In genomic region chr20:1427457-1428054, GRCh38 we compare ENCODE assay signal across 9 cellular contexts. TPM values are rescaled to one million over a fixed set of nuclear protein-coding genes. Genes with fewer than 3 reads are reported as not detected.
A peak's percentile ranks its signal among the peaks of the same experiment; 100 is the strongest.
DNase-seq lines count a peak whose midpoint lies in the region; FAIRE-seq and TF ChIP-seq lines count a peak whose summit lies in the region.
"Had no signal": no experiment of that assay in that cellular context is flagged by ENCODE, and none has a peak within 500 bp of the region (broad histone marks: within the 10 kb centered on the region; RNA-seq: fewer than 3 reads in every experiment).

No MANE protein-coding gene starts in this region.

- TF ChIP-seq CTCF in HFFc6 (IDR thresholded peaks at IDR 0.05) (peak; percentile 13; the same call in 1 of the 2 replicates), H1 (IDR thresholded peaks at IDR 0.05; ENCODE audit: control extremely low read depth in 1 of 3, insufficient read depth in 1 of 3, low read depth in 1 of 3, low read length in 3 of 3) (no peak; a peak in 1 of 4 replicates), retinal pigment epithelial cell (conservative IDR thresholded peaks at IDR 0.05; ENCODE audit: low read depth, low read length) (peak; percentile 16)

- H3K4me3 ChIP-seq in H1 (ENCODE audit: extremely low read depth in 1 of 4, insufficient read depth in 2 of 4, low read depth in 3 of 4, low read length in 4 of 4) (peak overlapping the region in 1 of 4 experiments; percentile 23; a peak in 1 of 8 replicates), retinal pigment epithelial cell (ENCODE audit: low read length) (no peak overlapping the region)
- H3K4me3 ChIP-seq: gastroesophageal sphincter had no signal

- peak overlapping the region; percentile 20; the same call in 1 of the 2 replicates for H2BK12ac ChIP-seq in H1 (ENCODE audit: low read depth, low read length)

- H3K4ac ChIP-seq in H1 (replicated peaks; ENCODE audit: insufficient read length, low read depth, low read length), result no peak overlapping the region

- no peak; a peak in 1 of 4 replicates for TF ChIP-seq RAD21 in H1 (IDR thresholded peaks at IDR 0.05 in 1 of 2, conservative IDR thresholded peaks at IDR 0.05 in 1 of 2; ENCODE audit: low read depth in 2 of 2, low read length in 2 of 2)

- H3K4me1 Mint-ChIP-seq in HFFc6 (ENCODE audit: low read depth), result peaks cover 37% of the 10 kb centered on the region
- no peaks in the 10 kb centered on the region for H3K4me1 Mint-ChIP-seq in immature natural killer cell

- peak; percentile 70 for FAIRE-seq in H1 (lab: Jason Lieb, UNC)

- no peak overlapping the region for H2BK15ac ChIP-seq in H1 (ENCODE audit: low read length)

- H3K79me2 ChIP-seq in H1 (ENCODE audit: control insufficient read depth in 1 of 2, insufficient read depth in 2 of 2, low read length in 2 of 2), result no peaks in the 10 kb centered on the region

- H3K9ac ChIP-seq in H1 (replicated peaks in 1 of 4; ENCODE audit: extremely low read depth in 1 of 4, low read depth in 3 of 4, low read length in 3 of 4), result no peak overlapping the region

- peaks cover 7 to 21% (median 12%) of the 10 kb centered on the region in 4 experiments; a peak in 6 of 7 replicates for H3K4me1 ChIP-seq in H1 (replicated peaks in 1 of 4; ENCODE audit: control insufficient read depth in 3 of 4, insufficient read depth in 4 of 4, low read length in 3 of 4)
- H3K4me1 ChIP-seq: gastroesophageal sphincter had no signal

- POLR2A ChIA-PET in H1 (lab: Charles Lee; ENCODE audit: partially characterized antibody), result interaction anchor here (0.8 to 3.4 kb wide), 5 partner anchors 8 to 106 kb away, joined by 3 to 13 read pairs (median 3); no protein-coding TSS in a partner anchor

- H4K20me1 ChIP-seq in H1 (replicated peaks in 1 of 2; ENCODE audit: control insufficient read depth in 1 of 2, insufficient read depth in 2 of 2, low read length in 2 of 2), result no peaks in the 10 kb centered on the region

- H3K4me3 Mint-ChIP-seq in HFFc6, result no peak overlapping the region
- H3K4me3 Mint-ChIP-seq in immature natural killer cell, result no peak overlapping the region

- peak overlapping the region; percentile 3 to 50; a peak in 2 of 4 replicates for H3K4me2 ChIP-seq in H1 (ENCODE audit: insufficient read depth in 1 of 2, low read depth in 2 of 2, low read length in 2 of 2)

- DNase-seq in HFFc6 (peak; percentile 15), NCI-H2196 treated with DMSO at 0.1 percent for 48 hours (lab: John Stamatoyannopoulos, UW; ENCODE audit: unreplicated experiment) (peak; percentile 80), H1 (ENCODE audit: low read depth in 1 of 2, low spot score in 2 of 2) (peak; percentile 46 to 62), retinal pigment epithelial cell (ENCODE audit: low read depth) (no peak), NCI-H446 (lab: John Stamatoyannopoulos, UW) (no peak), immature natural killer cell (no peak)
- DNase-seq in stimulated activated CD4-positive, alpha-beta T cell treated with anti-CD3 and anti-CD28 coated beads, Interleukin-12 subunit alpha, Interleukin-12 subunit beta, amount 100 ng/mL, for 4 hours, result no peak

- H3K27me3 Mint-ChIP-seq in HFFc6 (ENCODE audit: insufficient read depth) (0 out of 2 replicates have a peak, but pooled peaks cover 2% of the 10 kb centered on the region), immature natural killer cell (ENCODE audit: low read depth in 3 of 3) (peaks cover 29 to 52% (median 35%) of the 10 kb centered on the region in 3 donors)

- TF ChIP-seq EP300 in H1 (IDR thresholded peaks at IDR 0.05; ENCODE audit: borderline replicate concordance in 1 of 2, low read depth in 2 of 2, low read length in 2 of 2), result peak in 1 of 2 experiments; percentile 80; a peak in 1 of 3 replicates

- no peaks in the 10 kb centered on the region for H3K36me3 ChIP-seq in H1 (ENCODE audit: control insufficient read depth in 2 of 4, insufficient read depth in 4 of 4, low read length in 3 of 4)
- H3K36me3 ChIP-seq: gastroesophageal sphincter, neutrophil had no signal

- H2BK20ac ChIP-seq in H1 (ENCODE audit: low read length), result peak overlapping the region; percentile 73; the same call in 1 of the 2 replicates

- no peak overlapping the region for H2AFZ ChIP-seq in H1 (ENCODE audit: low read length)

- 16% methylated on average over 3 of the region's 3 CpGs; no CpG with 5 or more reads in 1 of the 2 experiments for whole genome bisulfite sequencing in H1 (ENCODE audit: extremely low coverage in 1 of 2, insufficient coverage in 1 of 2, insufficient read length in 1 of 2, insufficient replicate concordance in 2 of 2, low coverage in 1 of 2, low lambda C conversion rate in 2 of 2, missing lambda C conversion rate in 1 of 2), 2 experiments

- H4K91ac ChIP-seq in H1 (replicated peaks; ENCODE audit: insufficient read length, low read length), result peak overlapping the region; percentile 85

- no peak overlapping the region for H3K23ac ChIP-seq in H1 (ENCODE audit: insufficient read length)

- H2BK5ac ChIP-seq in H1 (ENCODE audit: low read depth, low read length), result peak overlapping the region; percentile 89; the same call in 1 of the 2 replicates

- H3K27ac ChIP-seq in H1 (ENCODE audit: low read depth, low read length), result peak overlapping the region; percentile 79
- H3K27ac ChIP-seq: gastroesophageal sphincter, neutrophil had no signal

- no peak overlapping the region for H4K8ac ChIP-seq in H1 (ENCODE audit: extremely low read depth, insufficient read depth, low read length)

- TF ChIP-seq POLR2A in H1 (IDR thresholded peaks at IDR 0.05; ENCODE audit: control extremely low read depth in 1 of 2, low read depth in 2 of 2, low read length in 2 of 2), result 0 out of 3 replicates have a peak, but pooled peaks of 1 of the 2 experiments have one; percentile 19

- no peaks in the 10 kb centered on the region for H3K23me2 ChIP-seq in H1 (ENCODE audit: low read depth, low read length)

- no peak overlapping the region for H3K14ac ChIP-seq in H1 (ENCODE audit: insufficient read length)

- CTCF ChIA-PET in H1 (lab: Charles Lee; ENCODE audit: partially characterized antibody), result interaction anchor here (1.0 to 9.0 kb wide), 10 partner anchors 10 to 122 kb away, joined by 3 to 139 read pairs (median 4); partner anchors contain the start of gene FKBP1A

- peaks cover 0 to 9% of the 10 kb centered on the region in 2 experiments; a peak in 2 of 4 replicates for H3K9me3 ChIP-seq in H1 (ENCODE audit: insufficient read depth in 2 of 2, low read depth in 1 of 2, low read length in 1 of 2)
- H3K9me3 ChIP-seq: gastroesophageal sphincter, neutrophil had no signal

- H3K56ac ChIP-seq in H1 (replicated peaks; ENCODE audit: insufficient read length, low read depth, low read length), result no peak overlapping the region

- peak overlapping the region; percentile 8 for H4K5ac ChIP-seq in H1 (ENCODE audit: insufficient read length, low read depth, low read length)

- no peak overlapping the region for H3K27ac Mint-ChIP-seq in HFFc6
- no peak overlapping the region for H3K27ac Mint-ChIP-seq in immature natural killer cell

- H2BK120ac ChIP-seq in H1 (replicated peaks; ENCODE audit: low read depth, low read length), result peak overlapping the region; percentile 7

- no peaks in the 10 kb centered on the region for H3K27me3 ChIP-seq in H1 (replicated peaks in 1 of 4; ENCODE audit: control insufficient read depth in 3 of 4, extremely low read depth in 1 of 4, insufficient read depth in 3 of 4, low read length in 3 of 4)
- H3K27me3 ChIP-seq: neutrophil had no signal

- H3K18ac ChIP-seq in H1 (ENCODE audit: extremely low read depth, low read length), result peak overlapping the region; percentile 17; the same call in 1 of the 2 replicates

- 0 out of 2 replicates have a peak overlapping the region, but pooled peaks have one; percentile 2 for H2AK5ac ChIP-seq in H1 (ENCODE audit: low read depth, low read length)

- H3K36me3 Mint-ChIP-seq in HFFc6 (ENCODE audit: low read depth) (peaks cover 4% of the 10 kb centered on the region), immature natural killer cell (no peaks in the 10 kb centered on the region)

- H3K9me3 Mint-ChIP-seq in HFFc6 (no peaks in the 10 kb centered on the region), immature natural killer cell (no peaks in the 10 kb centered on the region)

- no peaks in the 10 kb centered on the region for H3K79me1 ChIP-seq in H1 (ENCODE audit: low read depth, low read length)

TF ChIP-seq in H1, 55 proteins besides CTCF, POLR2A, EP300 and RAD21 (continues in another document):
- TF ChIP-seq CTBP2 (IDR thresholded peaks at IDR 0.05; ENCODE audit: borderline replicate concordance, insufficient read depth, insufficient read length, low read length) (peak; percentile 99), ASH2L (IDR thresholded peaks at IDR 0.05; ENCODE audit: low read length) (peak; percentile 13)

RNA-seq across cellular contexts. Expression of gene FKBP1A, which starts 34.7 kb away (rescaled TPM):
- total RNA-seq in HFFc6 (2021; fragmentation: NEBNext Ultra II Directional; extraction: Animal tissue kit (Norgen Biotek cat#: 25700)), result 100 to 1,000 TPM; 437 to 543 (median 491) TPM
- total RNA-seq in H1 (2021; fragmentation: NEBNext Ultra II Directional; extraction: Animal tissue kit (Norgen Biotek cat#: 25700)), result 243 and 250 TPM in 2 replicates
- 583 and 685 TPM in 2 replicates for polyA plus RNA-seq in H1 (2011; rRNA removed)
- 454 TPM for polyA plus RNA-seq in H1 (2011; cell fraction: cytosol; rRNA removed)
- polyA plus RNA-seq in H1 (2011; cell fraction: nucleus; rRNA removed), result 218 TPM
- polyA plus RNA-seq in H1 (2012, experiment 1 of 2), result 324 to 404 TPM (median 351 TPM) in 4 replicates
- 485 TPM for polyA plus RNA-seq in H1 (2012, experiment 2 of 2)
- polyA plus RNA-seq in H1 (2013, experiment 1 of 2), result 192 TPM
- 207 TPM for polyA plus RNA-seq in H1 (2013, experiment 2 of 2)
- 384 and 553 TPM in 2 replicates for polyA minus RNA-seq in H1 (2011; rRNA and poly(A)+ RNA removed)
- polyA minus RNA-seq in H1 (2011; cell fraction: cytosol; rRNA and poly(A)+ RNA removed), result 108 TPM
- polyA minus RNA-seq in H1 (2011; cell fraction: nucleus; rRNA and poly(A)+ RNA removed), result 113 TPM
- polyA plus RNA-seq in immature natural killer cell, result 10 to 100 TPM; 45.1 to 70.7 (median 47.5) TPM

RNA-seq across cellular contexts. Expression of gene NSFL1C, which starts 39.1 kb away (rescaled TPM):
- total RNA-seq in HFFc6 (2021; fragmentation: NEBNext Ultra II Directional; extraction: Animal tissue kit (Norgen Biotek cat#: 25700)), result 100 to 1,000 TPM in 3 of 6 experiments, 10 to 100 TPM in 3; 85.4 to 125 (median 103) TPM
- 87.4 and 98.0 TPM in 2 replicates for total RNA-seq in H1 (2021; fragmentation: NEBNext Ultra II Directional; extraction: Animal tissue kit (Norgen Biotek cat#: 25700))
- polyA plus RNA-seq in H1 (2011; rRNA removed) (21.6 and 21.8 TPM in 2 replicates), immature natural killer cell (10 to 100 TPM; 75.1 to 97.5 (median 78.2) TPM)
- 28.1 TPM for polyA plus RNA-seq in H1 (2011; cell fraction: cytosol; rRNA removed)
- 35.8 TPM for polyA plus RNA-seq in H1 (2011; cell fraction: nucleus; rRNA removed)
- 74.4 to 88.7 TPM (median 80.8 TPM) in 4 replicates for polyA plus RNA-seq in H1 (2012, experiment 1 of 2)
- polyA plus RNA-seq in H1 (2012, experiment 2 of 2), result 54.0 TPM
- polyA plus RNA-seq in H1 (2013, experiment 1 of 2), result 57.0 TPM
- 53.8 TPM for polyA plus RNA-seq in H1 (2013, experiment 2 of 2)
- 16.2 and 17.2 TPM in 2 replicates for polyA minus RNA-seq in H1 (2011; rRNA and poly(A)+ RNA removed)
- 9.6 TPM for polyA minus RNA-seq in H1 (2011; cell fraction: cytosol; rRNA and poly(A)+ RNA removed)
- 47.7 TPM for polyA minus RNA-seq in H1 (2011; cell fraction: nucleus; rRNA and poly(A)+ RNA removed)

Comparison
In these comparisons a context has a peak if more than half of its experiments do, and no peak if none do; other contexts are left out.
1. DNase-seq: peak in HFFc6 (single experiment), NCI-H2196 treated with DMSO at 0.1 percent for 48 hours (single experiment) and H1 (2 of 2); none in retinal pigment epithelial cell (single experiment), stimulated activated CD4-positive, alpha-beta T cell treated with anti-CD3 and anti-CD28 coated beads, Interleukin-12 subunit alpha, Interleukin-12 subunit beta, amount 100 ng/mL, for 4 hours (single experiment), NCI-H446 (0 of 2) and immature natural killer cell (0 of 3).
2. CTCF ChIP-seq: peak in HFFc6 (single experiment) and retinal pigment epithelial cell (single experiment); none in H1 (0 of 3).